In genomic region chr1:205602118-205602517, GRCh38 we compare ENCODE assay signal across 1 cellular context.
TF ChIP-seq lines count a peak whose summit lies in the region.

No MANE protein-coding gene starts in this region.

TF ChIP-seq in endothelial cell of umbilical vein, 7 proteins besides CTCF, POLR2A, EP300 and RAD21:
- TF ChIP-seq MYC (IDR thresholded peaks at IDR 0.05; ENCODE audit: low read depth, low read length): no peak
- no peak for TF ChIP-seq POLR2AphosphoS5 (IDR thresholded peaks at IDR 0.05; ENCODE audit: insufficient read depth, low read depth, low read length)
- TF ChIP-seq GATA2 (IDR thresholded peaks at IDR 0.05; ENCODE audit: insufficient read depth, insufficient read length, low read depth, low read length): no peak
- TF ChIP-seq JUN (IDR thresholded peaks at IDR 0.05; ENCODE audit: borderline replicate concordance, insufficient read depth, insufficient read length, low read depth): no peak
